ENCODE assay signal across 8 cellular contexts in genomic region chr5:94649874-94650273, GRCh38.
"Had no signal": no experiment of that assay in that cellular context is flagged by ENCODE, and none has a peak within 500 bp of the region (broad histone marks: within the 10 kb centered on the region; RNA-seq: fewer than 3 reads in every experiment).

No MANE protein-coding gene starts in this region.

- H3K27ac ChIP-seq: GM23248, HL-60 had no signal

- FAIRE-seq: HepG2 had no signal

- H3K4me1 ChIP-seq: HAP-1 had no signal

- ATAC-seq: HCT116, HepG2 had no signal

- H3K4me3 ChIP-seq: GM23248, HAP-1 had no signal

- H3K9me3 ChIP-seq: HAP-1 had no signal

- DNase-seq: GM23248, GOT3, H7, HFFc6 had no signal
